30 cellular contexts compared by ENCODE assay signal in genomic region chrX:103073442-103073841, GRCh38. TPM values are rescaled to one million over a fixed set of nuclear protein-coding genes. Genes with fewer than 3 reads are reported as not detected.
A peak's percentile ranks its signal among the peaks of the same experiment; 100 is the strongest.
DNase-seq lines count a peak whose midpoint lies in the region; FAIRE-seq and TF ChIP-seq lines count a peak whose summit lies in the region.
"Had no signal": no experiment of that assay in that cellular context is flagged by ENCODE, and none has a peak within 500 bp of the region (broad histone marks: within the 10 kb centered on the region; RNA-seq: fewer than 3 reads in every experiment).

No MANE protein-coding gene starts in this region.

- TF ChIP-seq CTCF in endothelial cell of umbilical vein (IDR thresholded peaks at IDR 0.05; ENCODE audit: extremely low read depth in 1 of 2, insufficient read depth in 1 of 2, low read depth in 1 of 2, low read length in 2 of 2) (no peak), prostate gland (IDR thresholded peaks at IDR 0.05) (no peak), esophagus squamous epithelium (IDR thresholded peaks at IDR 0.05) (no peak)

- TF ChIP-seq POLR2A in endothelial cell of umbilical vein (IDR thresholded peaks at IDR 0.05; ENCODE audit: low read depth, low read length) (no peak), prostate gland (IDR thresholded peaks at IDR 0.05) (no peak), esophagus squamous epithelium (IDR thresholded peaks at IDR 0.05) (no peak), H54 (IDR thresholded peaks at IDR 0.05; ENCODE audit: low read depth, low read length) (no peak)

- BruUV-seq in endothelial cell of umbilical vein (replicated peaks; lab: Mats Ljungman, UMichigan), result no TSS peak

- no peak overlapping the region for H3K4me2 ChIP-seq in endothelial cell of umbilical vein (ENCODE audit: insufficient read depth, low read length)

- DNase-seq in EL (peak; percentile 50), M059J (ENCODE audit: low read depth) (peak; percentile 80), RPMI7951 (ENCODE audit: low read depth) (peak; percentile 63), endothelial cell of umbilical vein (ENCODE audit: low read depth, low spot score) (no peak), NCI-H526 (lab: John Stamatoyannopoulos, UW) (no peak), prostate gland (ENCODE audit: low spot score) (no peak), esophagus squamous epithelium (lab: John Stamatoyannopoulos, UW) (no peak), H54 (ENCODE audit: insufficient read length, low spot score) (no peak)
- DNase-seq: activated CD4-positive, alpha-beta T cell treated with anti-CD3 and anti-CD28 coated beads for 4 hours; activated naive CD4-positive, alpha-beta T cell treated with anti-CD3 and anti-CD28 coated beads, Interleukin-2, amount 50 U/mL, for 16 hours; amniotic stem cell; BE2C; CD8-positive, alpha-beta memory T cell; DMS153; GDM1; GOT3; KBM-7; MG63; NCI-H446 treated with DMSO at 0.1 percent for 48 hours; retina; SHP77 treated with DMSO at 0.1 percent for 48 hours; small intestine; stimulated activated naive CD4-positive, alpha-beta T cell treated with Interleukin-2 at 50 U/mL for 16 hours; upper lobe of left lung had no signal

- H3K4me1 ChIP-seq in endothelial cell of umbilical vein (ENCODE audit: control insufficient read depth, extremely low read depth, insufficient read depth, low read length) (no peaks in the 10 kb centered on the region), prostate gland (replicated peaks) (no peaks in the 10 kb centered on the region), esophagus squamous epithelium (no peaks in the 10 kb centered on the region)
- H3K4me1 ChIP-seq: BE2C, suprapubic skin, upper lobe of left lung had no signal

- H3K9me1 ChIP-seq in endothelial cell of umbilical vein (replicated peaks; ENCODE audit: control insufficient read depth, extremely low read depth, insufficient read depth, low read length), result no peaks in the 10 kb centered on the region

- H4K20me1 ChIP-seq in endothelial cell of umbilical vein (replicated peaks; ENCODE audit: control insufficient read depth, extremely low read depth, insufficient read depth, low read length), result no peaks in the 10 kb centered on the region

- H3K9me3 ChIP-seq in endothelial cell of umbilical vein (replicated peaks; ENCODE audit: control insufficient read depth, insufficient read depth, low read length) (no peaks in the 10 kb centered on the region), prostate gland (no peaks in the 10 kb centered on the region), esophagus squamous epithelium (no peaks in the 10 kb centered on the region)
- H3K9me3 ChIP-seq: BE2C, MG63, suprapubic skin, upper lobe of left lung had no signal

- intact Hi-C loops in endothelial cell of umbilical vein (cut with micrococcal nuclease) (no loop called here), prostate gland (cut with DNase I) (no loop called here), esophagus squamous epithelium (cut with DNase I) (no loop called here)

- POLR2A ChIA-PET in endothelial cell of umbilical vein (lab: Charles Lee), result no interaction called here

- H2AFZ ChIP-seq in endothelial cell of umbilical vein (ENCODE audit: low read depth, low read length), result no peak overlapping the region

- H3K9ac ChIP-seq in endothelial cell of umbilical vein (replicated peaks; ENCODE audit: extremely low read depth, insufficient read depth, low read length), result no peak overlapping the region

- H3K27ac ChIP-seq in endothelial cell of umbilical vein (ENCODE audit: insufficient read depth, low read depth, low read length), result no peak overlapping the region
- no peak overlapping the region for H3K27ac ChIP-seq in prostate gland
- H3K27ac ChIP-seq in esophagus squamous epithelium, result no peak overlapping the region
- H3K27ac ChIP-seq: suprapubic skin, upper lobe of left lung, VCaP had no signal

- FAIRE-seq in endothelial cell of umbilical vein (lab: Jason Lieb, UNC), result peak; percentile 50
- FAIRE-seq in H54 (lab: Jason Lieb, UNC), result no peak
- FAIRE-seq: small intestine had no signal

- no peaks in the 10 kb centered on the region for H3K79me2 ChIP-seq in endothelial cell of umbilical vein (ENCODE audit: control insufficient read depth, insufficient read depth, low read length)

- dilution Hi-C loops in endothelial cell of umbilical vein (cut with MboI; ENCODE audit: extremely low pct_ligation_motif_present, low sequenced_read_pairs), result no loop called here

- 54% methylated on average over 5 of the region's 5 CpGs for WGBS in prostate gland
- 31 to 55% methylated on average over 5 of the region's 5 CpGs for WGBS in esophagus squamous epithelium, 2 donors

- H3K27me3 ChIP-seq in endothelial cell of umbilical vein (ENCODE audit: control insufficient read depth in 2 of 2, insufficient read depth in 2 of 2, low read length in 2 of 2), result no peaks in the 10 kb centered on the region
- no peaks in the 10 kb centered on the region for H3K27me3 ChIP-seq in prostate gland (replicated peaks; ENCODE audit: insufficient read depth)
- H3K27me3 ChIP-seq in esophagus squamous epithelium, result no peaks in the 10 kb centered on the region
- H3K27me3 ChIP-seq: BE2C, MG63, suprapubic skin, upper lobe of left lung had no signal

- H3K4me3 ChIP-seq in endothelial cell of umbilical vein (replicated peaks in 1 of 3; ENCODE audit: insufficient read depth in 1 of 3, low read depth in 1 of 3, low read length in 3 of 3), result no peak overlapping the region
- H3K4me3 ChIP-seq in prostate gland, result no peak overlapping the region
- H3K4me3 ChIP-seq in esophagus squamous epithelium, result no peak overlapping the region
- H3K4me3 ChIP-seq: MG63, suprapubic skin, upper lobe of left lung had no signal

- H3K36me3 ChIP-seq in endothelial cell of umbilical vein (ENCODE audit: control insufficient read depth in 2 of 2, extremely low read depth in 1 of 2, insufficient read depth in 2 of 2, low read length in 2 of 2) (no peaks in the 10 kb centered on the region), prostate gland (no peaks in the 10 kb centered on the region), esophagus squamous epithelium (no peaks in the 10 kb centered on the region)
- H3K36me3 ChIP-seq: BE2C, MG63, suprapubic skin, upper lobe of left lung had no signal

- CTCF ChIA-PET in endothelial cell of umbilical vein (lab: Charles Lee), result no interaction called here

TF ChIP-seq in endothelial cell of umbilical vein, 7 proteins besides CTCF, POLR2A, EP300 and RAD21:
- TF ChIP-seq GATA2 (IDR thresholded peaks at IDR 0.05; ENCODE audit: insufficient read depth, insufficient read length, low read depth, low read length) (no peak), POLR2AphosphoS5 (IDR thresholded peaks at IDR 0.05; ENCODE audit: insufficient read depth, low read depth, low read length) (no peak), FOS (IDR thresholded peaks at IDR 0.05; ENCODE audit: borderline replicate concordance, insufficient read depth, low read length) (no peak), MYC (IDR thresholded peaks at IDR 0.05; ENCODE audit: low read depth, low read length) (no peak), JUN (IDR thresholded peaks at IDR 0.05; ENCODE audit: borderline replicate concordance, insufficient read depth, insufficient read length, low read depth) (no peak), EZH2 (IDR thresholded peaks at IDR 0.05; ENCODE audit: borderline replicate concordance, low read depth, low read length, severe bottlenecking) (no peak)
- TF ChIP-seq, protein P1, sequence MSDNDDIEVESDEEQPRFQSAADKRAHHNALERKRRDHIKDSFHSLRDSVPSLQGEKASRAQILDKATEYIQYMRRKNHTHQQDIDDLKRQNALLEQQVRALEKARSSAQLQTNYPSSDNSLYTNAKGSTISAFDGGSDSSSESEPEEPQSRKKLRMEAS (IDR thresholded peaks at IDR 0.05; ENCODE audit: insufficient read depth, insufficient read length), result no peak

RNA-seq across cellular contexts. Expression of gene BEX1, which starts 9.5 kb away (rescaled TPM):
- 561 and 726 TPM in 2 replicates for total RNA-seq in M059J (2014; rRNA removed; shearing (Covaris generic))
- 50.0 and 56.3 TPM in 2 replicates for total RNA-seq in RPMI7951 (2014; rRNA removed; shearing (Covaris generic))
- total RNA-seq in endothelial cell of umbilical vein (0.46 TPM in 1 of 2 replicates, not detected in the other), prostate gland (100 to 1,000 TPM in 1 of 2 donors, 10 to 100 TPM in 1; 19.8 to 295 TPM), esophagus squamous epithelium (1 to 10 TPM in 1 of 4 donors, not detected in 3; 1.9 TPM)
- polyA plus RNA-seq in endothelial cell of umbilical vein, result 0.14 and 0.19 TPM in 2 replicates
- 0.24 and 0.30 TPM in 2 replicates for polyA plus RNA-seq in endothelial cell of umbilical vein (2011; cell fraction: cytosol; rRNA removed)
- polyA plus RNA-seq in endothelial cell of umbilical vein (2011; cell fraction: nucleus; rRNA removed), result 0.18 and 0.20 TPM in 2 replicates
- 0.58 and 0.94 TPM in 2 replicates for polyA plus RNA-seq in endothelial cell of umbilical vein (2012)
- polyA minus RNA-seq in endothelial cell of umbilical vein, result not detected in 2 replicates
- polyA minus RNA-seq in endothelial cell of umbilical vein (2011; cell fraction: cytosol; rRNA and poly(A)+ RNA removed), result not detected
- not detected in 2 replicates for polyA minus RNA-seq in endothelial cell of umbilical vein (2011; cell fraction: nucleus; rRNA and poly(A)+ RNA removed)
- total RNA-seq: activated T-helper 2 cell treated with anti-CD3 and anti-CD28 coated beads, Interferon-gamma antibody, Interleukin-2, Interleukin-4, amounts not matched to agents 10 μg/mL and 5 μg/mL and 100 μg/mL, durations not matched to agents 14 hours and 24 hours and 36 hours; fibroblast of lung; HT-29 had no signal

RNA-seq across cellular contexts. Expression of gene NXF3, which starts 19.5 kb away (rescaled TPM):
- total RNA-seq in M059J (2014; rRNA removed; shearing (Covaris generic)), result 1.4 and 5.2 TPM in 2 replicates
- 0.10 and 0.24 TPM in 2 replicates for total RNA-seq in RPMI7951 (2014; rRNA removed; shearing (Covaris generic))
- total RNA-seq in endothelial cell of umbilical vein (not detected in 2 replicates), prostate gland (100 to 1,000 TPM in 1 of 2 donors, not detected in 1; 257 TPM), esophagus squamous epithelium (under 1 TPM in 2 of 4 donors, not detected in 2; 0.26 to 0.38 TPM)
- not detected in 2 replicates for polyA plus RNA-seq in endothelial cell of umbilical vein
- polyA plus RNA-seq in endothelial cell of umbilical vein (2011; cell fraction: cytosol; rRNA removed), result not detected in 2 replicates
- polyA plus RNA-seq in endothelial cell of umbilical vein (2011; cell fraction: nucleus; rRNA removed), result not detected in 2 replicates
- polyA plus RNA-seq in endothelial cell of umbilical vein (2012), result not detected in 2 replicates
- not detected in 2 replicates for polyA minus RNA-seq in endothelial cell of umbilical vein
- not detected for polyA minus RNA-seq in endothelial cell of umbilical vein (2011; cell fraction: cytosol; rRNA and poly(A)+ RNA removed)
- not detected in 2 replicates for polyA minus RNA-seq in endothelial cell of umbilical vein (2011; cell fraction: nucleus; rRNA and poly(A)+ RNA removed)
- total RNA-seq: activated T-helper 2 cell treated with anti-CD3 and anti-CD28 coated beads, Interferon-gamma antibody, Interleukin-2, Interleukin-4, amounts not matched to agents 10 μg/mL and 5 μg/mL and 100 μg/mL, durations not matched to agents 14 hours and 24 hours and 36 hours; CD8-positive, alpha-beta memory T cell; fibroblast of lung; HT-29; osteocyte had no signal
- polyA plus RNA-seq: CD8-positive, alpha-beta memory T cell had no signal

Comparison
In these comparisons a context has a peak if more than half of its experiments do, and no peak if none do; other contexts are left out.
1. DNase-seq: peak in EL (single experiment), M059J (single experiment) and RPMI7951 (single experiment); none in endothelial cell of umbilical vein (single experiment), NCI-H526 (0 of 2), prostate gland (single experiment), esophagus squamous epithelium (single experiment) and H54 (single experiment).
2. RNA of gene BEX1, which starts 9.5 kb away (total RNA-seq): 561 to 726 TPM in M059J, 19.8 to 295 TPM in prostate gland and 50.0 to 56.3 TPM in RPMI7951; 0.46 TPM in endothelial cell of umbilical vein and 1.9 TPM in esophagus squamous epithelium; every median in the first group is over 4 times any median in the second.